In the genomic region with DNA sequence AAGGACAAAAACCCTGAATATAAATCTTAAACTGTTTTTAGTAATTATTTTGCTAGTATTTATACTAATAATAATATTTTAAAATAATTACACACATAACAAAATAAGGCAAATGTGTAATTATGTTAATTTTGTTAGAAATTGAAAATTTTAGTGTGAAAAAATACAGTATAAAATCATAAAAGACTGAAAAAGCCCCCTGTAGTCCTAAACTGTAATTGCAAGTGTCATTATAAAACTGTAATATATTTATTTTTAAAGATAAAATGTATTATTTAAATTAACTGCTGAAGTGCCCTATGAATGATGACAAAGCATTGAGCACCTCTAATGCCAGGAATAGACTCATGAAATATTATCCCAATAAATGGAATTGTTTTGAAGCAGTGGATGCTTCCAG, we compare ENCODE assay signal across 15 cellular contexts.
"Had no signal": no experiment of that assay in that cellular context is flagged by ENCODE, and none has a peak within 500 bp of the region (broad histone marks: within the 10 kb centered on the region; RNA-seq: fewer than 3 reads in every experiment).

No MANE protein-coding gene starts in this region.

- H3K27me3 ChIP-seq: foreskin keratinocyte, tibial nerve had no signal

- H3K4me1 Mint-ChIP-seq: activated CD4-positive, alpha-beta T cell treated with anti-CD3 and anti-CD28 coated beads, Interleukin-2, amount 10 ng/mL, durations not matched to agents 24 days and 14 days; activated T-helper 17 cell treated with anti-CD3 and anti-CD28 coated beads, Interleukin-2, amount 50 U/mL, for 72 hours; memory B cell; naive thymus-derived CD8-positive, alpha-beta T cell had no signal

- H3K36me3 ChIP-seq: tibial nerve had no signal

- H3K4me3 Mint-ChIP-seq: activated CD4-positive, alpha-beta T cell treated with anti-CD3 and anti-CD28 coated beads, Interleukin-2, amount 10 ng/mL, durations not matched to agents 24 days and 14 days; activated T-helper 17 cell treated with anti-CD3 and anti-CD28 coated beads, Interleukin-2, amount 50 U/mL, for 72 hours; memory B cell; naive thymus-derived CD8-positive, alpha-beta T cell had no signal

- DNase-seq: activated CD4-positive, alpha-beta T cell treated with anti-CD3 and anti-CD28 coated beads, Interleukin-2, amount 10 ng/mL, durations not matched to agents 24 days and 14 days; activated CD4-positive, CD25-positive, alpha-beta regulatory T cell; activated naive CD4-positive, alpha-beta T cell treated with Interleukin-2 at 50 U/mL for 16 hours; anterior cingulate cortex; foreskin keratinocyte; kidney glomerular epithelial cell; left ventricle myocardium superior; naive thymus-derived CD8-positive, alpha-beta T cell; nucleus accumbens; posterior cingulate gyrus; stimulated activated CD4-positive, alpha-beta T cell treated with anti-CD3 and anti-CD28 coated beads, Interleukin-4, amount 100 ng/mL, for 24 hours; stimulated activated naive CD4-positive, alpha-beta T cell had no signal

- H3K36me3 Mint-ChIP-seq: memory B cell; naive thymus-derived CD8-positive, alpha-beta T cell had no signal

- H3K4me3 ChIP-seq: tibial nerve had no signal

- H3K27ac ChIP-seq: foreskin keratinocyte, tibial nerve had no signal

- H3K4me1 ChIP-seq: foreskin keratinocyte, tibial nerve had no signal

- H3K27ac Mint-ChIP-seq: activated CD4-positive, alpha-beta T cell treated with anti-CD3 and anti-CD28 coated beads, Interleukin-2, amount 10 ng/mL, durations not matched to agents 24 days and 14 days; activated T-helper 17 cell treated with anti-CD3 and anti-CD28 coated beads, Interleukin-2, amount 50 U/mL, for 72 hours; memory B cell; naive thymus-derived CD8-positive, alpha-beta T cell had no signal

- H3K9me3 Mint-ChIP-seq: activated CD4-positive, alpha-beta T cell treated with anti-CD3 and anti-CD28 coated beads, Interleukin-2, amount 10 ng/mL, durations not matched to agents 24 days and 14 days; memory B cell had no signal

- ATAC-seq: activated T-helper 17 cell treated with anti-CD3 and anti-CD28 coated beads, Interleukin-2, amount 50 U/mL, for 72 hours; foreskin keratinocyte; left ventricle myocardium superior; naive thymus-derived CD8-positive, alpha-beta T cell had no signal

- H3K27me3 Mint-ChIP-seq: activated CD4-positive, alpha-beta T cell treated with anti-CD3 and anti-CD28 coated beads, Interleukin-2, amount 10 ng/mL, durations not matched to agents 24 days and 14 days; activated T-helper 17 cell treated with anti-CD3 and anti-CD28 coated beads, Interleukin-2, amount 50 U/mL, for 72 hours; memory B cell; naive thymus-derived CD8-positive, alpha-beta T cell had no signal
